ENCODE assay signal across 8 cellular contexts in genomic region chr3:125594581-125595011, GRCh38. TPM values are rescaled to one million over a fixed set of nuclear protein-coding genes. Genes with fewer than 3 reads are reported as not detected.
DNase-seq lines count a peak whose midpoint lies in the region; ATAC-seq and TF ChIP-seq lines count a peak whose summit lies in the region.

No MANE protein-coding gene starts in this region.

- TF ChIP-seq EP300 in suprapubic skin (IDR thresholded peaks at IDR 0.05): no peak

- H3K4me3 ChIP-seq in right lobe of liver (peak overlapping the region; percentile 84 to 88 (median 86)), suprapubic skin (peak overlapping the region; percentile 96)

- H3K27ac ChIP-seq in KOPT-K1 (ENCODE audit: low read depth, low read length, poor library complexity, severe bottlenecking): peak overlapping the region; percentile 77
- peak overlapping the region; percentile 86 to 93 (median 91) for H3K27ac ChIP-seq in right lobe of liver
- peak overlapping the region; percentile 95 for H3K27ac ChIP-seq in suprapubic skin

- H3K9me3 Mint-ChIP-seq in MCF 10A (ENCODE audit: unreplicated experiment): no peaks in the 10 kb centered on the region

- WGBS in right lobe of liver (ENCODE audit: insufficient coverage, low coverage, low lambda C conversion rate, missing lambda C conversion rate): under 1% methylated on average over 14 of the region's 14 CpGs
- WGBS in suprapubic skin: under 1% methylated on average over 14 of the region's 14 CpGs

- TF ChIP-seq CTCF in MCF 10A (IDR thresholded peaks at IDR 0.05; ENCODE audit: unreplicated experiment): no peak
- TF ChIP-seq CTCF in right lobe of liver (IDR thresholded peaks at IDR 0.05): no peak
- TF ChIP-seq CTCF in suprapubic skin (IDR thresholded peaks at IDR 0.05): no peak

- no peaks in the 10 kb centered on the region for H3K36me3 Mint-ChIP-seq in MCF 10A (ENCODE audit: insufficient read depth, unreplicated experiment)

- H3K4me3 Mint-ChIP-seq in MCF 10A (ENCODE audit: unreplicated experiment): peak overlapping the region; percentile 92

- H3K36me3 ChIP-seq in KOPT-K1 (ENCODE audit: insufficient read depth, low read length): no peaks in the 10 kb centered on the region
- H3K36me3 ChIP-seq in right lobe of liver: no peaks in the 10 kb centered on the region
- H3K36me3 ChIP-seq in suprapubic skin: no peaks in the 10 kb centered on the region

- peak overlapping the region; percentile 65 for H3K27ac Mint-ChIP-seq in MCF 10A (ENCODE audit: low read depth, unreplicated experiment)

- CTCF ChIA-PET in MCF 10A (lab: Yijun Ruan, JAX): interaction anchor here (0.6 to 2.2 kb wide), 4 partner anchors 8 to 328 kb away, joined by 3 to 15 read pairs (median 6); no protein-coding TSS in a partner anchor

- H3K27me3 ChIP-seq in right lobe of liver (no peaks in the 10 kb centered on the region), suprapubic skin (no peaks in the 10 kb centered on the region)

- ATAC-seq in right lobe of liver (peak in 2 of 4 donors; percentile 3 to 4), HG02759 (IDR thresholded peaks at IDR 0.05; ENCODE audit: unreplicated experiment) (no peak), GM18519 (IDR thresholded peaks at IDR 0.05; ENCODE audit: low FRiP score, unreplicated experiment) (no peak)

- intact Hi-C loops in MCF 10A (cut with micrococcal nuclease) (loop anchor here (10.0 kb wide), 1 partner anchor 320 kb away; no protein-coding TSS in a partner anchor), right lobe of liver (cut with DNase I) (no loop called here)

- POLR2A ChIA-PET in MCF 10A (lab: Yijun Ruan, JAX): interaction anchor here (0.7 to 3.0 kb wide), 8 partner anchors 8 to 758 kb away, joined by 3 to 32 read pairs (median 4); no protein-coding TSS in a partner anchor

- H3K4me1 ChIP-seq in right lobe of liver: peaks cover 0 to 45% (median 0%) of the 10 kb centered on the region in 4 donors
- peaks cover 42% of the 10 kb centered on the region for H3K4me1 ChIP-seq in suprapubic skin

- TF ChIP-seq POLR2A in right lobe of liver (IDR thresholded peaks at IDR 0.05) (no peak), suprapubic skin (IDR thresholded peaks at IDR 0.05) (no peak)

- H3K4me1 Mint-ChIP-seq in MCF 10A (ENCODE audit: insufficient read depth, unreplicated experiment): peaks cover 8% of the 10 kb centered on the region

- no peaks in the 10 kb centered on the region for H3K27me3 Mint-ChIP-seq in MCF 10A (ENCODE audit: insufficient read depth, unreplicated experiment)

- peak; percentile 13 for DNase-seq in Daoy (ENCODE audit: low read depth)
- DNase-seq in MCF 10A (ENCODE audit: unreplicated experiment): no peak
- peak; percentile 36 to 60 (median 55) for DNase-seq in right lobe of liver
- DNase-seq in suprapubic skin (ENCODE audit: low spot score in 2 of 2): no peak
- no peak for DNase-seq in middle frontal gyrus (ENCODE audit: extremely low spot score, low spot score)

- no peaks in the 10 kb centered on the region for H3K9me3 ChIP-seq in KOPT-K1 (ENCODE audit: insufficient read depth, low read length, poor library complexity, severe bottlenecking)
- no peaks in the 10 kb centered on the region for H3K9me3 ChIP-seq in right lobe of liver
- H3K9me3 ChIP-seq in suprapubic skin: no peaks in the 10 kb centered on the region

- TSS peak; percentile 45 for BruUV-seq in MCF 10A (replicated peaks; lab: Mats Ljungman, UMichigan)

RNA-seq across cellular contexts. Expression of gene OSBPL11, which starts 0.7 kb away (rescaled TPM):
- 11.0 and 11.4 TPM in 2 replicates for total RNA-seq in Daoy (2014; rRNA removed; shearing (Covaris generic))
- total RNA-seq in MCF 10A (2022): 11.6 and 11.7 TPM in 2 replicates
- total RNA-seq in right lobe of liver: 10 to 100 TPM in 5 of 6 experiments, 1 to 10 TPM in 1; 9.3 to 24.6 (median 13.4) TPM
- 10 to 100 TPM in 2 of 4 donors, 1 to 10 TPM in 2; 9.0 to 14.7 (median 10.2) TPM for total RNA-seq in suprapubic skin

Comparison
In these comparisons a context has a peak if more than half of its experiments do, and no peak if none do; other contexts are left out.
1. DNase-seq: peak in Daoy (single experiment) and right lobe of liver (3 of 3); none in MCF 10A (single experiment), suprapubic skin (0 of 2) and middle frontal gyrus (single experiment).
2. Peak in every context shown above with its lines, with median percentiles within 50 percentile points of each other: H3K27ac ChIP-seq.